Comparison of ENCODE assay signal across 23 cellular contexts in genomic region chr3:98554580-98554979, GRCh38. TPM values are rescaled to one million over a fixed set of nuclear protein-coding genes. Genes with fewer than 3 reads are reported as not detected.
DNase-seq lines count a peak whose midpoint lies in the region; ATAC-seq, FAIRE-seq and TF ChIP-seq lines count a peak whose summit lies in the region.
"Had no signal": no experiment of that assay in that cellular context is flagged by ENCODE, and none has a peak within 500 bp of the region (broad histone marks: within the 10 kb centered on the region; RNA-seq: fewer than 3 reads in every experiment).

No MANE protein-coding gene starts in this region.

- no peak overlapping the region for H2AFZ ChIP-seq in GM12878 (ENCODE audit: control insufficient read depth, low read depth, low read length)
- H2AFZ ChIP-seq: hepatocyte had no signal

- TF ChIP-seq RAD21 in GM12878 (IDR thresholded peaks at IDR 0.05; ENCODE audit: insufficient read depth, low read depth, low read length): no peak

- TF ChIP-seq POLR2A in GM12878 (IDR thresholded peaks at IDR 0.05; ENCODE audit: low read depth, low read length): no peak

- H3K27ac Mint-ChIP-seq in CD4-positive, alpha-beta memory T cell: peak overlapping the region; percentile 84 to 99 (median 96)

- peaks cover 93% of the 10 kb centered on the region for H3K79me2 ChIP-seq in GM12878 (ENCODE audit: control insufficient read depth, insufficient read depth, low read length)
- H3K79me2 ChIP-seq: hepatocyte had no signal

- ATAC-seq in GM12878: no peak
- ATAC-seq in GM19467 (IDR thresholded peaks at IDR 0.05; ENCODE audit: unreplicated experiment): no peak
- ATAC-seq in HG03196 (IDR thresholded peaks at IDR 0.05; ENCODE audit: unreplicated experiment): no peak
- ATAC-seq: HepG2 had no signal

- no peak for TF ChIP-seq CTCF in GM12878 (IDR thresholded peaks at IDR 0.05 in 2 of 3, conservative IDR thresholded peaks at IDR 0.05 in 1 of 3; ENCODE audit: control insufficient read depth in 2 of 3, extremely low read depth in 1 of 3, insufficient read depth in 1 of 3, low read depth in 3 of 3, low read length in 3 of 3)

- DNase-seq in CD4-positive, alpha-beta memory T cell: no peak
- DNase-seq in SJSA1 (ENCODE audit: low read depth in 1 of 2, low spot score in 2 of 2) (peak in 1 of 2 experiments; percentile 17), GM12878 (ENCODE audit: low read depth, low spot score) (no peak), pons (ENCODE audit: low spot score) (no peak)
- DNase-seq: activated naive CD4-positive, alpha-beta T cell; cortex of kidney; H7; NCI-H1417 treated with DMSO at 0.1 percent for 48 hours; NCI-H524; nucleus accumbens; stimulated activated CD4-positive, alpha-beta T cell treated with anti-CD3 and anti-CD28 coated beads, Interleukin-12 subunit alpha, Interleukin-12 subunit beta, amount 100 ng/mL, for 4 hours; SW 1271; tibial artery had no signal

- H3K36me3 ChIP-seq in BLaER1 treated with 17β-estradiol and CSF1 and Interleukin-3, amounts not matched to agents 10 nM and 100 nM: no peaks in the 10 kb centered on the region
- no peaks in the 10 kb centered on the region for H3K36me3 ChIP-seq in CD4-positive, alpha-beta memory T cell (ENCODE audit: insufficient read depth, low read length)
- H3K36me3 ChIP-seq in SJSA1: no peaks in the 10 kb centered on the region; the same call in 1 of the 2 replicates
- H3K36me3 ChIP-seq in GM12878 (ENCODE audit: control insufficient read depth in 2 of 2, insufficient read depth in 2 of 2, low read length in 1 of 2): no peaks in the 10 kb centered on the region
- H3K36me3 ChIP-seq: tibial artery had no signal

- peak overlapping the region in 7 of 11 experiments; percentile 49 to 71 (median 53); a peak in 10 of 22 replicates for H3K27ac ChIP-seq in BLaER1 treated with 17β-estradiol and CSF1 and Interleukin-3, amounts not matched to agents 10 nM and 100 nM
- peak overlapping the region; percentile 38 for H3K27ac ChIP-seq in CD4-positive, alpha-beta memory T cell (ENCODE audit: low read depth, low read length)
- H3K27ac ChIP-seq in SJSA1 (peak overlapping the region; percentile 98), GM12878 (ENCODE audit: control insufficient read depth, insufficient read depth) (peak overlapping the region; percentile 100)
- H3K27ac ChIP-seq: hepatocyte, tibial artery had no signal

- H3K9me3 ChIP-seq in BLaER1 treated with 17β-estradiol and CSF1 and Interleukin-3, amounts not matched to agents 10 nM and 100 nM (replicated peaks in 1 of 11): peaks cover 0 to 2% (median 0%) of the 10 kb centered on the region in 11 experiments; a peak in 3 of 22 replicates
- no peaks in the 10 kb centered on the region for H3K9me3 ChIP-seq in CD4-positive, alpha-beta memory T cell (ENCODE audit: control insufficient read depth in 1 of 2, low read length in 2 of 2)
- H3K9me3 ChIP-seq in SJSA1 (replicated peaks): no peaks in the 10 kb centered on the region
- H3K9me3 ChIP-seq in GM12878 (replicated peaks; ENCODE audit: control insufficient read depth, insufficient read depth, low read length): no peaks in the 10 kb centered on the region
- H3K9me3 ChIP-seq: tibial artery had no signal

- TF ChIP-seq EP300 in GM12878 (IDR thresholded peaks at IDR 0.05; ENCODE audit: borderline replicate concordance in 1 of 2, control insufficient read depth in 1 of 2, low read depth in 2 of 2, low read length in 2 of 2): no peak

- CTCF ChIA-PET in CD4-positive, alpha-beta memory T cell (lab: Charles Lee; ENCODE audit: partially characterized antibody): interaction anchor here (0.7 to 5.2 kb wide), 4 partner anchors 11 to 32 kb away, joined by 3 to 42 read pairs (median 29); partner anchors contain the start of gene CLDND1
- CTCF ChIA-PET in GM12878 (lab: Yijun Ruan, JAX): interaction anchor here (0.9 to 5.9 kb wide), 5 partner anchors 8 to 31 kb away, joined by 3 to 32 read pairs (median 9); partner anchors contain the start of genes CLDND1 and GPR15

- H4K20me1 ChIP-seq in BLaER1 treated with 17β-estradiol and CSF1 and Interleukin-3, amounts not matched to agents 10 nM and 100 nM: no peaks in the 10 kb centered on the region
- no peaks in the 10 kb centered on the region for H4K20me1 ChIP-seq in GM12878 (ENCODE audit: control insufficient read depth, insufficient read depth)

- TSS peak; percentile 39 for BruUV-seq in GM12878 (replicated peaks; lab: Mats Ljungman, UMichigan)

- in situ Hi-C loops in GM12878 (cut with MboI): no loop called here

- POLR2A ChIA-PET in CD4-positive, alpha-beta memory T cell (lab: Charles Lee; ENCODE audit: partially characterized antibody): interaction anchor here (1.1 to 20.3 kb wide), 9 partner anchors 8 to 733 kb away, joined by 3 to 680 read pairs (median 24); partner anchors contain the start of genes CLDND1, CPOX, CRYBG3 and GPR15
- POLR2A ChIA-PET in GM12878 (lab: Charles Lee): interaction anchor here (0.9 to 23.2 kb wide), 7 partner anchors 7 to 177 kb away, joined by 4 to 350 read pairs (median 5); partner anchors contain the start of gene GPR15

- peaks cover 56 to 94% (median 74%) of the 10 kb centered on the region in 4 donors for H3K4me1 Mint-ChIP-seq in CD4-positive, alpha-beta memory T cell

- no peaks in the 10 kb centered on the region for H3K27me3 Mint-ChIP-seq in CD4-positive, alpha-beta memory T cell

- no peak overlapping the region for H3K9ac ChIP-seq in BLaER1 treated with 17β-estradiol and CSF1 and Interleukin-3, amounts not matched to agents 10 nM and 100 nM
- peak overlapping the region; percentile 94 for H3K9ac ChIP-seq in GM12878 (ENCODE audit: control insufficient read depth, insufficient read depth, low read length)

- peaks cover 0 to 67% (median 46%) of the 10 kb centered on the region in 10 experiments; a peak in 15 of 20 replicates for H3K4me1 ChIP-seq in BLaER1 treated with 17β-estradiol and CSF1 and Interleukin-3, amounts not matched to agents 10 nM and 100 nM
- H3K4me1 ChIP-seq in CD4-positive, alpha-beta memory T cell (ENCODE audit: insufficient read depth, low read length): peaks cover 97% of the 10 kb centered on the region
- H3K4me1 ChIP-seq in SJSA1 (replicated peaks): peaks cover 38% of the 10 kb centered on the region
- H3K4me1 ChIP-seq in GM12878 (ENCODE audit: control insufficient read depth, insufficient read depth, low read length): peaks cover 23% of the 10 kb centered on the region
- H3K4me1 ChIP-seq: tibial artery had no signal

- 20% methylated on average over 2 of the region's 2 CpGs for WGBS in GM12878 (ENCODE audit: insufficient coverage, insufficient replicate concordance, low lambda C conversion rate, missing lambda C conversion rate)

- peaks cover 0 to 4% of the 10 kb centered on the region in 2 donors for H3K36me3 Mint-ChIP-seq in CD4-positive, alpha-beta memory T cell

- RAD21 ChIA-PET in GM12878 (lab: Charles Lee; ENCODE audit: unreplicated experiment): interaction anchor here (0.9 to 20.2 kb wide), 8 partner anchors 9 to 202 kb away, joined by 3 to 511 read pairs (median 5); partner anchors contain the start of gene GPR15

- no peaks in the 10 kb centered on the region for H3K27me3 ChIP-seq in BLaER1 treated with 17β-estradiol and CSF1 and Interleukin-3, amounts not matched to agents 10 nM and 100 nM
- no peaks in the 10 kb centered on the region for H3K27me3 ChIP-seq in CD4-positive, alpha-beta memory T cell (ENCODE audit: insufficient read depth, low read length)
- H3K27me3 ChIP-seq in SJSA1 (replicated peaks) (no peaks in the 10 kb centered on the region), GM12878 (replicated peaks in 1 of 2; ENCODE audit: control insufficient read depth in 2 of 2, insufficient read depth in 2 of 2, low read length in 1 of 2) (no peaks in the 10 kb centered on the region)
- H3K27me3 ChIP-seq: hepatocyte, tibial artery had no signal

- no peak for FAIRE-seq in GM12878 (lab: Jason Lieb, UNC)
- FAIRE-seq: endothelial cell of umbilical vein, HepG2 had no signal

- SMC1A ChIA-PET in GM12878 (lab: Charles Lee; ENCODE audit: uncharacterized antibody, unreplicated experiment): interaction anchor here (0.9 to 23.6 kb wide), 7 partner anchors 8 to 175 kb away, joined by 3 to 603 read pairs (median 47); partner anchors contain the start of genes CLDND1 and GPR15

- H3K4me2 ChIP-seq in BLaER1 treated with 17β-estradiol and CSF1 and Interleukin-3, amounts not matched to agents 10 nM and 100 nM: peak overlapping the region in 6 of 11 experiments; percentile 31 to 83 (median 70); a peak in 12 of 22 replicates
- peak overlapping the region; percentile 57 for H3K4me2 ChIP-seq in GM12878 (ENCODE audit: control insufficient read depth, insufficient read depth)
- H3K4me2 ChIP-seq: hepatocyte had no signal

- H3K4me3 Mint-ChIP-seq in CD4-positive, alpha-beta memory T cell: peak overlapping the region in 4 of 8 donors; percentile 59 to 89 (median 76)

- intact Hi-C loops in CD4-positive, alpha-beta memory T cell (cut with micrococcal nuclease): no loop called here
- intact Hi-C loops in GM12878 (cut with micrococcal nuclease; ENCODE audit: unreplicated experiment): loop anchor here (10.0 kb wide), 1 partner anchor 860 kb away; no protein-coding TSS in a partner anchor

- H3K9me3 Mint-ChIP-seq in CD4-positive, alpha-beta memory T cell: peaks cover 0 to 2% (median 0%) of the 10 kb centered on the region in 8 donors

- no peak overlapping the region for H3K4me3 ChIP-seq in BLaER1 treated with 17β-estradiol and CSF1 and Interleukin-3, amounts not matched to agents 10 nM and 100 nM
- H3K4me3 ChIP-seq in CD4-positive, alpha-beta memory T cell (ENCODE audit: low read length in 2 of 2): peak overlapping the region in 1 of 2 donors; percentile 11
- peak overlapping the region; percentile 31 for H3K4me3 ChIP-seq in SJSA1
- H3K4me3 ChIP-seq in GM12878: peak overlapping the region; percentile 73
- H3K4me3 ChIP-seq: hepatocyte, tibial artery had no signal

RNA-seq across cellular contexts. Expression of gene GPR15, which starts 22.8 kb away (rescaled TPM):
- 10 to 100 TPM; 31.2 to 32.0 TPM for total RNA-seq in CD4-positive, alpha-beta memory T cell
- 10 to 100 TPM; 12.9 to 14.2 TPM for polyA plus RNA-seq in CD4-positive, alpha-beta memory T cell
- total RNA-seq in SJSA1 (2014; rRNA removed; shearing (Covaris generic)): not detected in 2 replicates
- total RNA-seq in GM12878 (2013; cell fraction: nucleolus; rRNA removed): 136 and 143 TPM in 2 replicates
- total RNA-seq in GM12878 (2014; rRNA removed) (150 and 170 TPM in 2 replicates), GM12878 (2014; rRNA removed; fragmentation: Illumina TruSeq; extraction: Trizol) (118 and 119 TPM in 2 replicates), GM12878 (2021) (105 TPM in 2 replicates)
- polyA plus RNA-seq in GM12878 (2011; ENCODE audit: low read depth): 81.6 TPM
- polyA plus RNA-seq in GM12878 (2011; rRNA removed) (68.3 and 87.9 TPM in 2 replicates), GM12878 (2014; fragmentation: Illumina TruSeq; extraction: Trizol) (113 and 116 TPM in 2 replicates), GM12878 (2014; fragmentation: Nextera tagmentation; extraction: Ambion mirVana) (100 to 1,000 TPM in 1 of 2 experiments, 10 to 100 TPM in 1; 70.7 to 145 TPM), GM12878 (2014; rRNA removed) (82.7 and 83.9 TPM in 2 replicates), GM12878 (2016; fragmentation: Nextera tagmentation; extraction: Ambion mirVana) (100 to 1,000 TPM; 146 to 150 TPM)
- polyA plus RNA-seq in GM12878 (2011; cell fraction: cytosol; rRNA removed): 77.7 and 84.8 TPM in 2 replicates
- polyA plus RNA-seq in GM12878 (2011; cell fraction: nucleus; rRNA removed): 59.0 and 81.9 TPM in 2 replicates
- polyA plus RNA-seq in GM12878 (2012): 69.4 and 117 TPM in 2 replicates
- polyA minus RNA-seq in GM12878 (2011; rRNA and poly(A)+ RNA removed): 142 and 145 TPM in 2 replicates
- polyA minus RNA-seq in GM12878 (2011; cell fraction: cytosol; rRNA and poly(A)+ RNA removed): 29.7 and 31.3 TPM in 2 replicates
- 79.2 and 93.9 TPM in 2 replicates for polyA minus RNA-seq in GM12878 (2011; cell fraction: nucleus; rRNA and poly(A)+ RNA removed)
- total RNA-seq: endothelial cell of umbilical vein, H7, hepatocyte, HepG2, lower leg skin, renal cortical epithelial cell had no signal
- polyA plus RNA-seq: endothelial cell of umbilical vein, hepatocyte, HepG2 had no signal

RNA-seq across cellular contexts. Expression of gene CLDND1, which starts 31.9 kb away (rescaled TPM):
- 100 to 1,000 TPM; 421 to 431 TPM for total RNA-seq in CD4-positive, alpha-beta memory T cell
- polyA plus RNA-seq in CD4-positive, alpha-beta memory T cell: 100 to 1,000 TPM; 149 to 246 TPM
- 139 and 213 TPM in 2 replicates for total RNA-seq in SJSA1 (2014; rRNA removed; shearing (Covaris generic))
- total RNA-seq in GM12878 (2013; cell fraction: nucleolus; rRNA removed): 296 and 302 TPM in 2 replicates
- 123 and 164 TPM in 2 replicates for total RNA-seq in GM12878 (2014; rRNA removed)
- total RNA-seq in GM12878 (2014; rRNA removed; fragmentation: Illumina TruSeq; extraction: Trizol): 97.8 and 101 TPM in 2 replicates
- total RNA-seq in GM12878 (2021): 124 and 130 TPM in 2 replicates
- polyA plus RNA-seq in GM12878 (2011; ENCODE audit: low read depth): 100 TPM
- 225 and 259 TPM in 2 replicates for polyA plus RNA-seq in GM12878 (2011; rRNA removed)
- polyA plus RNA-seq in GM12878 (2011; cell fraction: cytosol; rRNA removed): 110 and 197 TPM in 2 replicates
- 273 and 287 TPM in 2 replicates for polyA plus RNA-seq in GM12878 (2011; cell fraction: nucleus; rRNA removed)
- 130 and 134 TPM in 2 replicates for polyA plus RNA-seq in GM12878 (2012)
- 173 and 232 TPM in 2 replicates for polyA plus RNA-seq in GM12878 (2014; fragmentation: Illumina TruSeq; extraction: Trizol)
- 100 to 1,000 TPM; 150 to 163 TPM for polyA plus RNA-seq in GM12878 (2014; fragmentation: Nextera tagmentation; extraction: Ambion mirVana)
- polyA plus RNA-seq in GM12878 (2014; rRNA removed): 144 and 154 TPM in 2 replicates
- polyA plus RNA-seq in GM12878 (2016; fragmentation: Nextera tagmentation; extraction: Ambion mirVana): 100 to 1,000 TPM; 144 to 154 TPM
- polyA minus RNA-seq in GM12878 (2011; rRNA and poly(A)+ RNA removed): 210 and 247 TPM in 2 replicates
- 72.8 and 86.1 TPM in 2 replicates for polyA minus RNA-seq in GM12878 (2011; cell fraction: cytosol; rRNA and poly(A)+ RNA removed)
- polyA minus RNA-seq in GM12878 (2011; cell fraction: nucleus; rRNA and poly(A)+ RNA removed): 149 and 181 TPM in 2 replicates

RNA-seq across cellular contexts. Expression of gene CPOX, which starts 38.8 kb away (rescaled TPM):
- total RNA-seq in CD4-positive, alpha-beta memory T cell: 10 to 100 TPM; 41.1 to 41.3 TPM
- 1 to 10 TPM; 3.3 to 8.2 TPM for polyA plus RNA-seq in CD4-positive, alpha-beta memory T cell
- 38.5 and 46.6 TPM in 2 replicates for total RNA-seq in SJSA1 (2014; rRNA removed; shearing (Covaris generic))
- total RNA-seq in GM12878 (2013; cell fraction: nucleolus; rRNA removed): 67.1 and 69.2 TPM in 2 replicates
- total RNA-seq in GM12878 (2014; rRNA removed) (71.8 and 75.9 TPM in 2 replicates), GM12878 (2014; rRNA removed; fragmentation: Illumina TruSeq; extraction: Trizol) (51.0 and 53.2 TPM in 2 replicates), GM12878 (2021) (69.4 and 72.6 TPM in 2 replicates)
- polyA plus RNA-seq in GM12878 (2011; ENCODE audit: low read depth): 31.0 TPM
- polyA plus RNA-seq in GM12878 (2011; rRNA removed) (65.8 and 67.0 TPM in 2 replicates), GM12878 (2014; fragmentation: Illumina TruSeq; extraction: Trizol) (61.8 and 63.7 TPM in 2 replicates), GM12878 (2014; fragmentation: Nextera tagmentation; extraction: Ambion mirVana) (10 to 100 TPM; 40.7 to 45.8 TPM), GM12878 (2014; rRNA removed) (66.4 and 78.0 TPM in 2 replicates), GM12878 (2016; fragmentation: Nextera tagmentation; extraction: Ambion mirVana) (10 to 100 TPM; 63.3 to 67.6 TPM)
- 37.8 and 41.4 TPM in 2 replicates for polyA plus RNA-seq in GM12878 (2011; cell fraction: cytosol; rRNA removed)
- polyA plus RNA-seq in GM12878 (2011; cell fraction: nucleus; rRNA removed): 79.0 and 107 TPM in 2 replicates
- polyA plus RNA-seq in GM12878 (2012): 44.9 and 69.6 TPM in 2 replicates
- polyA minus RNA-seq in GM12878 (2011; rRNA and poly(A)+ RNA removed): 31.7 and 38.3 TPM in 2 replicates
- polyA minus RNA-seq in GM12878 (2011; cell fraction: cytosol; rRNA and poly(A)+ RNA removed): 13.1 and 19.1 TPM in 2 replicates
- polyA minus RNA-seq in GM12878 (2011; cell fraction: nucleus; rRNA and poly(A)+ RNA removed): 23.1 and 39.6 TPM in 2 replicates

RNA-seq across cellular contexts. Expression of gene OR5K2, which starts 57.1 kb away (rescaled TPM):
- total RNA-seq in CD4-positive, alpha-beta memory T cell: not detected
- polyA plus RNA-seq in CD4-positive, alpha-beta memory T cell: not detected
- not detected in 2 replicates for total RNA-seq in SJSA1 (2014; rRNA removed; shearing (Covaris generic))
- 20.7 and 21.6 TPM in 2 replicates for total RNA-seq in GM12878 (2013; cell fraction: nucleolus; rRNA removed)
- total RNA-seq in GM12878 (2014; rRNA removed) (not detected in 2 replicates), GM12878 (2014; rRNA removed; fragmentation: Illumina TruSeq; extraction: Trizol) (not detected in 2 replicates), GM12878 (2021) (not detected in 2 replicates)
- polyA plus RNA-seq in GM12878 (2011; ENCODE audit: low read depth): not detected
- polyA plus RNA-seq in GM12878 (2011; rRNA removed) (0.12 and 0.14 TPM in 2 replicates), GM12878 (2014; fragmentation: Illumina TruSeq; extraction: Trizol) (not detected in 2 replicates), GM12878 (2014; fragmentation: Nextera tagmentation; extraction: Ambion mirVana) (not detected), GM12878 (2014; rRNA removed) (not detected in 2 replicates), GM12878 (2016; fragmentation: Nextera tagmentation; extraction: Ambion mirVana) (not detected)
- not detected in 2 replicates for polyA plus RNA-seq in GM12878 (2011; cell fraction: cytosol; rRNA removed)
- polyA plus RNA-seq in GM12878 (2011; cell fraction: nucleus; rRNA removed): 0.58 and 0.75 TPM in 2 replicates
- 0.11 TPM in 1 of 2 replicates, not detected in the other for polyA plus RNA-seq in GM12878 (2012)
- polyA minus RNA-seq in GM12878 (2011; rRNA and poly(A)+ RNA removed): 1.3 and 2.9 TPM in 2 replicates
- not detected in 2 replicates for polyA minus RNA-seq in GM12878 (2011; cell fraction: cytosol; rRNA and poly(A)+ RNA removed)
- 4.7 and 5.0 TPM in 2 replicates for polyA minus RNA-seq in GM12878 (2011; cell fraction: nucleus; rRNA and poly(A)+ RNA removed)
- total RNA-seq: activated CD8-positive, alpha-beta memory T cell treated with anti-CD3 and anti-CD28 coated beads for 36 hours; endothelial cell of umbilical vein; H7; hepatocyte; HepG2; lower leg skin; M059J; renal cortical epithelial cell had no signal
- polyA plus RNA-seq: endothelial cell of umbilical vein, hepatocyte, HepG2 had no signal

Comparison
In these comparisons a context has a peak if more than half of its experiments do, and no peak if none do; other contexts are left out.
1. H3K27ac ChIP-seq: peak in every context shown above with its lines; median percentile 100 in GM12878; 98 in SJSA1; 53 in BLaER1 treated with 17β-estradiol and CSF1 and Interleukin-3, amounts not matched to agents 10 nM and 100 nM; 38 in CD4-positive, alpha-beta memory T cell.
2. H3K4me3 ChIP-seq: peak in SJSA1 (single experiment) and GM12878 (single experiment); none in BLaER1 treated with 17β-estradiol and CSF1 and Interleukin-3, amounts not matched to agents 10 nM and 100 nM (0 of 10).
3. RNA of gene GPR15, which starts 22.8 kb away (total RNA-seq): 105 to 170 TPM in GM12878 and 31.2 to 32.0 TPM in CD4-positive, alpha-beta memory T cell; not detected in SJSA1; every median in the first group is over 10 times any median in the second.